In the genomic region with DNA sequence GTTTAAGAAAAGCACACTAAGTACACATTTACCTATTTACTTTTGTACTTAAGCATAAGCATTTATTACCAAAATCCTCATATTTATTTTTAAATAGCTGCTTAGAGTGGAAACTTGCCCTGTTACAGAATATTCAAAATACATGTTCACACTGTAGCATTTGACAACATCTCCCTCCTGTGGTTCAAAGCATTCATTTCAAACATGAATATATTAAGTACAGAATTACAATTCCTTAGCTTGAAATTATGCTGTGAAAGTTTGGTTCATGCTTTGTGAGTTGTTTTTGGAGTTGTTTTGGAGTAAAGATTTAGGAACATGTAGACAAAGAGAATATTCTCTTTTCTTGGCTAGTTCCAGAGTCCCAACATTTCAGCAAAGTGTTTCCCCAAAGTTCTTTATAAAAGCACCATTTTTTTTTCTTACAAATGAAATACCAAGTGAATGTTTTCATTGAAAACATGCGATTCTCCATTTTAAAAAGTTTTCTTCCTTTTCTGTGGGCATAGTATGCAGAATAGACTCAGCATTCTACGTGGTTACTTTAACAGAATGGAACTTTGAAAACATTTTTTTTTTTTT, we compare ENCODE assay signal across 8 cellular contexts. TPM values are rescaled to one million over a fixed set of nuclear protein-coding genes. Genes with fewer than 3 reads are reported as not detected.
DNase-seq lines count a peak whose midpoint lies in the region; ATAC-seq and TF ChIP-seq lines count a peak whose summit lies in the region.

No MANE protein-coding gene starts in this region.

- H3K27me3 ChIP-seq in SJSA1 (replicated peaks) (no peaks in the 10 kb centered on the region), gastrocnemius medialis (no peaks in the 10 kb centered on the region)

- H3K4me3 ChIP-seq in SJSA1, result no peak overlapping the region
- no peak overlapping the region for H3K4me3 ChIP-seq in gastrocnemius medialis

- peak; percentile 51 for TF ChIP-seq CTCF in GM10248 (IDR thresholded peaks at IDR 0.05; ENCODE audit: control extremely low read depth, extremely low read depth, low read depth, missing control alignments)
- peak; percentile 40 to 70 (median 54) for TF ChIP-seq CTCF in gastrocnemius medialis (IDR thresholded peaks at IDR 0.05 in 4 of 5, conservative IDR thresholded peaks at IDR 0.05 in 1 of 5)

- H3K36me3 ChIP-seq in SJSA1 (peaks cover 13% of the 10 kb centered on the region), gastrocnemius medialis (peaks cover 0 to 27% of the 10 kb centered on the region in 2 donors)

- intact Hi-C loops in gastrocnemius medialis (cut with DNase I; ENCODE audit: low total_unique reads), result loop anchor here (2.0 kb wide), 1 partner anchor 107 kb away; no protein-coding TSS in a partner anchor

- peak; percentile 48 to 75 for ATAC-seq in gastrocnemius medialis
- ATAC-seq in GM21381 (IDR thresholded peaks at IDR 0.05; ENCODE audit: unreplicated experiment), result no peak
- no peak for ATAC-seq in HG02759 (IDR thresholded peaks at IDR 0.05; ENCODE audit: unreplicated experiment)

- DNase-seq in A172 (ENCODE audit: low spot score), result peak; percentile 65
- DNase-seq in GM10248 (ENCODE audit: extremely low spot score), result peak; percentile 24
- peak in 1 of 2 experiments; percentile 72 for DNase-seq in SJSA1 (ENCODE audit: low read depth in 1 of 2, low spot score in 2 of 2)
- peak; percentile 66 for DNase-seq in fibroblast of gingiva (ENCODE audit: low read depth)
- DNase-seq in gastrocnemius medialis, result no peak
- DNase-seq in foreskin melanocyte, result no peak

- peaks cover 53% of the 10 kb centered on the region for H3K4me1 ChIP-seq in SJSA1 (replicated peaks)
- no peaks in the 10 kb centered on the region for H3K4me1 ChIP-seq in gastrocnemius medialis

- CTCF ChIA-PET in GM10248 (lab: Yijun Ruan, JAX), result interaction anchor here (0.6 to 2.5 kb wide), 19 partner anchors 10 to 530 kb away, joined by 3 to 12 read pairs (median 4); partner anchors contain the start of genes PTRH2, RPS6KB1, TUBD1 and VMP1

- POLR2A ChIA-PET in GM10248 (lab: Yijun Ruan, JAX), result no interaction called here

- TF ChIP-seq POLR2A in gastrocnemius medialis (IDR thresholded peaks at IDR 0.05), result no peak

- H3K27ac ChIP-seq in SJSA1 (peak overlapping the region; percentile 18), gastrocnemius medialis (no peak overlapping the region)

- no peaks in the 10 kb centered on the region for H3K9me3 ChIP-seq in SJSA1 (replicated peaks)
- H3K9me3 ChIP-seq in gastrocnemius medialis, result no peaks in the 10 kb centered on the region

- in situ Hi-C loops in gastrocnemius medialis (cut with MboI; ENCODE audit: low sequenced_read_pairs in 4 of 4), result no loop called here

RNA-seq across cellular contexts. Expression of gene TUBD1, which starts 33.2 kb away (rescaled TPM):
- total RNA-seq in A172 (2014; rRNA removed; shearing (Covaris generic)), result 9.9 and 19.2 TPM in 2 replicates
- total RNA-seq in SJSA1 (2014; rRNA removed; shearing (Covaris generic)), result 7.4 and 12.7 TPM in 2 replicates
- 1 to 10 TPM; 5.4 to 9.2 (median 9.2) TPM for total RNA-seq in gastrocnemius medialis

RNA-seq across cellular contexts. Expression of gene RPS6KB1, which starts 33.4 kb away (rescaled TPM):
- 29.1 and 32.7 TPM in 2 replicates for total RNA-seq in A172 (2014; rRNA removed; shearing (Covaris generic))
- 26.9 and 32.3 TPM in 2 replicates for total RNA-seq in SJSA1 (2014; rRNA removed; shearing (Covaris generic))
- 10 to 100 TPM; 38.4 to 58.4 (median 41.6) TPM for total RNA-seq in gastrocnemius medialis

Comparison
In these comparisons a context has a peak if more than half of its experiments do, and no peak if none do; other contexts are left out.
1. DNase-seq: peak in A172 (single experiment), GM10248 (single experiment) and fibroblast of gingiva (single experiment); none in gastrocnemius medialis (0 of 2) and foreskin melanocyte (single experiment).
2. ATAC-seq: peak in gastrocnemius medialis (2 of 2); none in GM21381 (single experiment) and HG02759 (single experiment).